10 cellular contexts compared by ENCODE assay signal in the genomic region with DNA sequence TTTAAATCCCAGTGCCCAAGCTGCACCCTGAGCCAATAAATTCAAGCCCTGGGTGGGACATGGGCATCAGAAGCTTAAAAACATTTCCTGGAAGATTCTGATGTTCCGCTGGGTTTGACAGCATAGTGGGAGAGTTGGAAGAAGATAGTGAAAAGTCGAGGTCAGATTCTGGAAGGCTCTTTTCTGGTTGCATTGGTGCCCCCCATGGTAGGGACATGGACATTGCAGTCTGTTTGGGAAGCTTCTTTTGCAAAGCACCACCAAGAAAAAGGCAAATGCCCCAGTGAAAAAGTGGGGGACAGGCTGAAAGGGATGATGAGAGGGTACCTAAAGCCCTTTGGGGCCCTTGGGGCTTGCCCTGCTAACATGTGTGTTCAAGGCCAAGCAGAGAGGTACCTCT. TPM values are rescaled to one million over a fixed set of nuclear protein-coding genes. Genes with fewer than 3 reads are reported as not detected.
DNase-seq lines count a peak whose midpoint lies in the region; ATAC-seq and TF ChIP-seq lines count a peak whose summit lies in the region.
"Had no signal": no experiment of that assay in that cellular context is flagged by ENCODE, and none has a peak within 500 bp of the region (broad histone marks: within the 10 kb centered on the region; RNA-seq: fewer than 3 reads in every experiment).

No MANE protein-coding gene starts in this region.

- H2AFZ ChIP-seq in parathyroid adenoma, result no peak overlapping the region

- H3K36me3 ChIP-seq in Peyer's patch (no peaks in the 10 kb centered on the region), parathyroid adenoma (ENCODE audit: control insufficient read depth, insufficient read depth, low read length) (no peaks in the 10 kb centered on the region), ovary (no peaks in the 10 kb centered on the region)

- TF ChIP-seq POLR2A in Peyer's patch (IDR thresholded peaks at IDR 0.05), result no peak
- no peak for TF ChIP-seq POLR2A in erythroblast (IDR thresholded peaks at IDR 0.05; ENCODE audit: low read length)
- TF ChIP-seq POLR2A in ovary (IDR thresholded peaks at IDR 0.05), result no peak

- H3K9ac ChIP-seq in parathyroid adenoma, result no peak overlapping the region

- H3K27ac ChIP-seq in Peyer's patch (peak overlapping the region in 3 of 4 donors; percentile 12 to 58 (median 37)), parathyroid adenoma (no peak overlapping the region), ovary (no peak overlapping the region)

- H3K4me1 ChIP-seq in Peyer's patch, result peaks cover 0 to 13% (median 2%) of the 10 kb centered on the region in 4 donors
- H3K4me1 ChIP-seq in parathyroid adenoma, result no peaks in the 10 kb centered on the region
- peaks cover 4% of the 10 kb centered on the region for H3K4me1 ChIP-seq in ovary (ENCODE audit: insufficient read depth)

- H3K27me3 ChIP-seq in Peyer's patch (no peaks in the 10 kb centered on the region), parathyroid adenoma (ENCODE audit: control insufficient read depth, insufficient read depth, low read length) (no peaks in the 10 kb centered on the region), ovary (no peaks in the 10 kb centered on the region)

- TF ChIP-seq EP300 in ovary (IDR thresholded peaks at IDR 0.05), result no peak

- TF ChIP-seq CTCF in GM12873 (IDR thresholded peaks at IDR 0.05; ENCODE audit: insufficient read depth, low read depth, low read length, missing control alignments) (peak; percentile 28), Peyer's patch (IDR thresholded peaks at IDR 0.05) (no peak), parathyroid adenoma (IDR thresholded peaks at IDR 0.05) (peak; percentile 5), ovary (IDR thresholded peaks at IDR 0.05) (no peak)

- H3K9me3 ChIP-seq in Peyer's patch (no peaks in the 10 kb centered on the region), parathyroid adenoma (ENCODE audit: control insufficient read depth, low read length) (no peaks in the 10 kb centered on the region), ovary (no peaks in the 10 kb centered on the region)

- peaks cover 16% of the 10 kb centered on the region for H3K79me2 ChIP-seq in parathyroid adenoma

- 50 to 59% (median 58%) methylated on average over 2 of the region's 2 CpGs for WGBS in ovary, 3 donors

- intact Hi-C loops in ovary (cut with DNase I), result no loop called here

- no peak for DNase-seq in Peyer's patch
- peak; percentile 14 to 28 for DNase-seq in erythroblast (lab: John Stamatoyannopoulos, UW)
- no peak for DNase-seq in effector CD4-positive, alpha-beta T cell
- DNase-seq in ovary, result no peak
- DNase-seq: activated CD4-positive, alpha-beta T cell treated with anti-CD3 and anti-CD28 coated beads, Interleukin-2, amount 50 U/mL, for 48 hours; effector CD8-positive, alpha-beta T cell; stimulated activated CD4-positive, alpha-beta T cell treated with anti-CD3 and anti-CD28 coated beads, Interleukin-2, amount 100 ng/mL, for 48 hours had no signal

- ATAC-seq in GM21390 (IDR thresholded peaks at IDR 0.05; ENCODE audit: unreplicated experiment), result no peak

- H3K4me3 ChIP-seq in Peyer's patch (no peak overlapping the region), parathyroid adenoma (ENCODE audit: low read depth, low read length) (no peak overlapping the region), ovary (no peak overlapping the region)

- no peak overlapping the region for H3K4me2 ChIP-seq in parathyroid adenoma (ENCODE audit: low read length)

RNA-seq across cellular contexts. Expression of gene MERTK, which starts 21.0 kb away (rescaled TPM):
- total RNA-seq in Peyer's patch (10 to 100 TPM in 2 of 4 donors, 1 to 10 TPM in 2; 8.6 to 56.9 (median 18.5) TPM), ovary (10 to 100 TPM; 11.0 to 20.7 (median 13.7) TPM)
- 10 to 100 TPM in 1 of 2 donors, 1 to 10 TPM in 1; 8.3 to 21.9 TPM for polyA plus RNA-seq in ovary

RNA-seq across cellular contexts. Expression of gene ANAPC1, which starts 35.4 kb away (rescaled TPM):
- total RNA-seq in Peyer's patch (100 to 1,000 TPM in 1 of 4 donors, 10 to 100 TPM in 3; 26.3 to 173 (median 52.5) TPM), ovary (10 to 100 TPM; 29.2 to 43.3 (median 35.6) TPM)
- 10 to 100 TPM in 1 of 2 donors, 1 to 10 TPM in 1; 7.6 to 16.0 TPM for polyA plus RNA-seq in ovary

Comparison
In these comparisons a context has a peak if more than half of its experiments do, and no peak if none do; other contexts are left out.
1. CTCF ChIP-seq: peak in GM12873 (single experiment) and parathyroid adenoma (single experiment); none in Peyer's patch (0 of 6) and ovary (0 of 3).
2. DNase-seq: peak in erythroblast (2 of 2); none in Peyer's patch (0 of 3), effector CD4-positive, alpha-beta T cell (single experiment) and ovary (0 of 5).
3. H3K27ac ChIP-seq: peak in Peyer's patch (3 of 4); none in parathyroid adenoma (single experiment) and ovary (0 of 2).